8 cellular contexts compared by ENCODE assay signal in the genomic region with DNA sequence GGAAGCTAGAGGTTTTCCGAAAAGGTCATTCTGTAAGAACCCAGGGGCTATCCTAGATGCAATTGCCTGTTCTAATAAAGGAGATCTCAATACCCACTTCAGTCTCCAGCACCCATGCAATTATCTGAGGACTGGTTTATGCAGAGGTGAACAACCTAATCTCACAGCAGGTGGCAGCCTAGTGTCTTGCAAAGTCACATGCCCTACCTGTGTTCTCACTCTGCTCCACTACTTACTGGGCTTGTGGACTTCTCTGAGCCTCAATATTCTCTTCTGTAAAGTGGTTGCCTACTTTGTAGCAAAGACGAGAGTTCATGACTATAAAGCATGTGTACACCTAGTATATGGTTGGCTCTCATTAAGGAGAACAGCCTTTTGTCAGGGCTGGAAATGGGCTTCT. TPM values are rescaled to one million over a fixed set of nuclear protein-coding genes. Genes with fewer than 3 reads are reported as not detected.
A peak's percentile ranks its signal among the peaks of the same experiment; 100 is the strongest.
DNase-seq lines count a peak whose midpoint lies in the region; ATAC-seq and TF ChIP-seq lines count a peak whose summit lies in the region.

No MANE protein-coding gene starts in this region.

- POLR2A ChIA-PET in GM10248 (lab: Yijun Ruan, JAX), result no interaction called here
- POLR2A ChIA-PET in PC-9 (lab: Charles Lee; ENCODE audit: unreplicated experiment), result no interaction called here

- CTCF ChIA-PET in GM10248 (lab: Yijun Ruan, JAX), result interaction anchor here (1.5 to 1.7 kb wide), 2 partner anchors 11 to 29 kb away, joined by 4 to 13 read pairs; no protein-coding TSS in a partner anchor
- CTCF ChIA-PET in PC-9 (lab: Charles Lee), result no interaction called here

- TF ChIP-seq EP300 in sigmoid colon (IDR thresholded peaks at IDR 0.05), result no peak

- no peaks in the 10 kb centered on the region for H3K9me2 ChIP-seq in PC-9 (ENCODE audit: insufficient read depth)

- intact Hi-C loops in PC-9 (cut with micrococcal nuclease; ENCODE audit: unreplicated experiment) (loop anchor here (1.0 kb wide), 1 partner anchor 29 kb away; no protein-coding TSS in a partner anchor), sigmoid colon (cut with DNase I) (loop anchor here (2.0 kb wide), 1 partner anchor 29 kb away; no protein-coding TSS in a partner anchor)

- H3K4me1 ChIP-seq in PC-9 (replicated peaks; ENCODE audit: insufficient read depth), result 0 out of 2 replicates have a peak, but pooled peaks cover 5% of the 10 kb centered on the region
- peaks cover 0 to 39% (median 21%) of the 10 kb centered on the region in 4 donors for H3K4me1 ChIP-seq in sigmoid colon

- H2AFZ ChIP-seq in PC-9, result no peak overlapping the region

- WGBS in sigmoid colon, 2 donors, result 43 to 78% methylated on average over 2 of the region's 2 CpGs

- TF ChIP-seq CTCF in 22Rv1 (IDR thresholded peaks at IDR 0.05) (peak; percentile 64), GM10248 (IDR thresholded peaks at IDR 0.05; ENCODE audit: control extremely low read depth, extremely low read depth, low read depth, missing control alignments) (peak; percentile 47), PC-9 (conservative IDR thresholded peaks at IDR 0.05) (peak; percentile 57), fibroblast of pulmonary artery (IDR thresholded peaks at IDR 0.05; ENCODE audit: low read length, missing control alignments) (no peak), sigmoid colon (IDR thresholded peaks at IDR 0.05) (peak in 2 of 4 experiments; percentile 14 to 31)

- no TSS peak for BruUV-seq in PC-9 (replicated peaks; lab: Mats Ljungman, UMichigan)

- no peak overlapping the region for H3K4me2 ChIP-seq in PC-9

- no peak overlapping the region for H3K27ac ChIP-seq in 22Rv1
- no peak overlapping the region for H3K27ac ChIP-seq in PC-9
- H3K27ac ChIP-seq in sigmoid colon, result peak overlapping the region in 1 of 4 donors; percentile 78

- TF ChIP-seq POLR2A in sigmoid colon (IDR thresholded peaks at IDR 0.05), result no peak

- H3K36me3 ChIP-seq in PC-9 (ENCODE audit: low read depth) (no peaks in the 10 kb centered on the region), sigmoid colon (no peaks in the 10 kb centered on the region)

- no peaks in the 10 kb centered on the region for H3F3A ChIP-seq in PC-9 (ENCODE audit: insufficient read depth, low read depth)

- H3K9me3 ChIP-seq in PC-9 (ENCODE audit: insufficient read depth, low read depth) (no peaks in the 10 kb centered on the region), sigmoid colon (no peaks in the 10 kb centered on the region)

- H4K20me1 ChIP-seq in PC-9 (ENCODE audit: insufficient read depth), result no peaks in the 10 kb centered on the region

- no peaks in the 10 kb centered on the region for H3K27me3 ChIP-seq in PC-9 (ENCODE audit: insufficient read depth, low read depth)
- no peaks in the 10 kb centered on the region for H3K27me3 ChIP-seq in sigmoid colon

- DNase-seq in GM10248 (ENCODE audit: extremely low spot score) (peak; percentile 69), PC-9 (no peak), fibroblast of pulmonary artery (ENCODE audit: low read depth) (peak; percentile 24), sigmoid colon (no peak), ureter (ENCODE audit: low spot score) (no peak)

- H3K4me3 ChIP-seq in PC-9 (no peak overlapping the region), fibroblast of pulmonary artery (replicated peaks; ENCODE audit: low read depth, low read length) (no peak overlapping the region), sigmoid colon (no peak overlapping the region)

- no peaks in the 10 kb centered on the region for H3K79me2 ChIP-seq in PC-9 (ENCODE audit: low read depth)

- ATAC-seq in HG03175 (IDR thresholded peaks at IDR 0.05; ENCODE audit: unreplicated experiment), result peak; percentile 66
- ATAC-seq in GM21717 (IDR thresholded peaks at IDR 0.05; ENCODE audit: unreplicated experiment), result no peak

RNA-seq across cellular contexts. Expression of a gene that starts 21.0 kb away (rescaled TPM):
- total RNA-seq in PC-9 (2021), result 13.1 and 18.9 TPM in 2 replicates
- total RNA-seq in sigmoid colon, result 100 to 1,000 TPM in 2 of 4 donors, 10 to 100 TPM in 2; 35.7 to 162 (median 101) TPM
- polyA plus RNA-seq in sigmoid colon, result 10 to 100 TPM; 19.2 to 45.0 (median 24.0) TPM
- total RNA-seq in ureter, result 36.8 TPM

RNA-seq across cellular contexts. Expression of a gene that starts 52.8 kb away (rescaled TPM):
- total RNA-seq in PC-9 (2021) (not detected in 2 replicates), sigmoid colon (1 to 10 TPM in 2 of 4 donors, under 1 TPM in 1, not detected in 1; 0.36 to 2.2 (median 1.4) TPM), ureter (not detected)
- under 1 TPM in 1 of 3 donors, not detected in 2; 0.23 TPM for polyA plus RNA-seq in sigmoid colon

Comparison
In these comparisons a context has a peak if more than half of its experiments do, and no peak if none do; other contexts are left out.
1. DNase-seq: peak in GM10248 (single experiment) and fibroblast of pulmonary artery (single experiment); none in PC-9 (0 of 2), sigmoid colon (single experiment) and ureter (single experiment).